ENCODE assay signal across 24 cellular contexts in genomic region chr5:135264451-135265445, GRCh38.
DNase-seq lines count a peak whose midpoint lies in the region; ATAC-seq, FAIRE-seq and TF ChIP-seq lines count a peak whose summit lies in the region.
"Had no signal": no experiment of that assay in that cellular context is flagged by ENCODE, and none has a peak within 500 bp of the region (broad histone marks: within the 10 kb centered on the region; RNA-seq: fewer than 3 reads in every experiment).

No MANE protein-coding gene starts in this region.

- CTCF ChIA-PET in T-cell (lab: Charles Lee), result no interaction called here

- DNase-seq in D721Med (ENCODE audit: insufficient read length, low spot score) (no peak), NCI-H524 treated with DMSO at 0.1 percent for 48 hours (lab: John Stamatoyannopoulos, UW) (peak; percentile 51), fibroblast of lung (ENCODE audit: low read depth in 2 of 2) (peak; percentile 25 to 84), amygdala (lab: John Stamatoyannopoulos, UW) (no peak), T-cell (no peak), pons (ENCODE audit: low spot score) (no peak), T-helper 17 cell (no peak)
- DNase-seq: activated CD4-positive, alpha-beta T cell treated with anti-CD3 and anti-CD28 coated beads, Interleukin-2, amount 10 ng/mL, durations not matched to agents 24 days and 14 days; activated naive CD8-positive, alpha-beta T cell treated with anti-CD3 and anti-CD28 coated beads, Interleukin-2, amount 10 ng/mL, durations not matched to agents 7 days and 5 days; brain microvascular endothelial cell; colonic mucosa; DMS153; head of caudate nucleus; Kasumi-1; left ventricle myocardium inferior; NCI-H1092 treated with DMSO at 0.1 percent for 48 hours; NCI-H2081; NCI-H446 treated with DMSO at 0.1 percent for 48 hours; stimulated activated CD4-positive, alpha-beta T cell treated with anti-CD3 and anti-CD28 coated beads, Interleukin-12 subunit alpha, Interleukin-12 subunit beta, amount 100 ng/mL, for 4 hours; stimulated activated CD8-positive, alpha-beta memory T cell treated with anti-CD3 and anti-CD28 coated beads, Interleukin-4, amount 100 ng/mL, for 48 hours had no signal

- H3K4me1 Mint-ChIP-seq in T-cell (no peaks in the 10 kb centered on the region), T-helper 17 cell (peaks cover 2% of the 10 kb centered on the region)
- H3K4me1 Mint-ChIP-seq: activated CD4-positive, alpha-beta T cell treated with anti-CD3 and anti-CD28 coated beads, Interleukin-2, amount 10 ng/mL, durations not matched to agents 24 days and 14 days; activated naive CD8-positive, alpha-beta T cell treated with anti-CD3 and anti-CD28 coated beads, Interleukin-2, amount 10 ng/mL, durations not matched to agents 7 days and 5 days had no signal

- peak; percentile 53 for FAIRE-seq in D721Med (lab: Jason Lieb, UNC)
- FAIRE-seq: GM12891, urothelium cell line had no signal

- TF ChIP-seq CTCF in D721Med (IDR thresholded peaks at IDR 0.05; ENCODE audit: insufficient read depth, missing control alignments) (peak; percentile 49), fibroblast of lung (conservative IDR thresholded peaks at IDR 0.05 in 1 of 2, IDR thresholded peaks at IDR 0.05 in 1 of 2; ENCODE audit: low read depth in 1 of 2, low read length in 2 of 2) (peak in 1 of 2 donors; percentile 9)

- H3K79me2 ChIP-seq in fibroblast of lung (ENCODE audit: control insufficient read depth, insufficient read depth, low read length), result no peaks in the 10 kb centered on the region

- peak overlapping the region; percentile 62 for H3K4me2 ChIP-seq in fibroblast of lung (ENCODE audit: extremely low read depth, insufficient read depth, low read length)

- H4K20me1 ChIP-seq in fibroblast of lung (ENCODE audit: control insufficient read depth, extremely low read depth, insufficient read depth, low read length), result no peaks in the 10 kb centered on the region

- no peaks in the 10 kb centered on the region for H3K27me3 ChIP-seq in fibroblast of lung (ENCODE audit: control insufficient read depth, insufficient read depth, low read length)
- H3K27me3 ChIP-seq in skeletal muscle tissue (ENCODE audit: control insufficient read depth in 3 of 3, insufficient read depth in 3 of 3, low read length in 3 of 3), result no peaks in the 10 kb centered on the region
- H3K27me3 ChIP-seq: brain microvascular endothelial cell, colonic mucosa, neutrophil had no signal

- H3K4me1 ChIP-seq in fibroblast of lung (ENCODE audit: control insufficient read depth, extremely low read depth, insufficient read depth, low read length), result peaks cover 24% of the 10 kb centered on the region
- H3K4me1 ChIP-seq in skeletal muscle tissue (ENCODE audit: control insufficient read depth in 3 of 3, insufficient read depth in 3 of 3, low read length in 3 of 3), result peaks cover 5 to 29% (median 9%) of the 10 kb centered on the region in 3 donors
- H3K4me1 ChIP-seq: colonic mucosa, left ventricle myocardium inferior had no signal

- H3K9me3 Mint-ChIP-seq in T-cell, result peaks cover under 1 to 6% (median 3%) of the 10 kb centered on the region in 3 donors

- H3K9ac ChIP-seq in fibroblast of lung (ENCODE audit: insufficient read depth, low read length) (no peak overlapping the region), skeletal muscle tissue (ENCODE audit: low read depth in 1 of 3, low read length in 3 of 3) (peak overlapping the region in 2 of 3 donors; percentile 46 to 57)

- H3K4me3 Mint-ChIP-seq in T-cell (no peak overlapping the region), T-helper 17 cell (no peak overlapping the region)
- H3K4me3 Mint-ChIP-seq: activated CD4-positive, alpha-beta T cell treated with anti-CD3 and anti-CD28 coated beads, Interleukin-2, amount 10 ng/mL, durations not matched to agents 24 days and 14 days; activated naive CD8-positive, alpha-beta T cell treated with anti-CD3 and anti-CD28 coated beads, Interleukin-2, amount 10 ng/mL, durations not matched to agents 7 days and 5 days had no signal

- POLR2A ChIA-PET in T-cell (lab: Charles Lee), result no interaction called here

- H2AFZ ChIP-seq in fibroblast of lung (ENCODE audit: low read length), result no peak overlapping the region

- H3K36me3 ChIP-seq in fibroblast of lung (ENCODE audit: control insufficient read depth, insufficient read depth, low read length) (no peaks in the 10 kb centered on the region), skeletal muscle tissue (ENCODE audit: control insufficient read depth in 3 of 3, insufficient read depth in 3 of 3, low read length in 3 of 3) (no peaks in the 10 kb centered on the region)
- H3K36me3 ChIP-seq: brain microvascular endothelial cell, colonic mucosa, left ventricle myocardium inferior, neutrophil had no signal

- no peak overlapping the region for H3K4me3 ChIP-seq in fibroblast of lung (replicated peaks in 1 of 4; ENCODE audit: control extremely low read depth in 1 of 4, insufficient read depth in 1 of 4, low read depth in 3 of 4, low read length in 4 of 4)
- H3K4me3 ChIP-seq in skeletal muscle tissue (ENCODE audit: low read length in 3 of 3), result no peak overlapping the region
- H3K4me3 ChIP-seq: colonic mucosa, left ventricle myocardium inferior had no signal

- H3K27ac ChIP-seq in fibroblast of lung (ENCODE audit: insufficient read depth, low read length) (peak overlapping the region; percentile 20), skeletal muscle tissue (ENCODE audit: low read depth, low read length) (peak overlapping the region; percentile 83)
- H3K27ac ChIP-seq: brain microvascular endothelial cell, colonic mucosa, left ventricle myocardium inferior, neutrophil had no signal

- ATAC-seq in T-cell (replicated peaks in 1 of 4) (no peak), T-helper 17 cell (no peak)

- H3K9me3 ChIP-seq in fibroblast of lung (ENCODE audit: control insufficient read depth, insufficient read depth, low read depth, low read length), result no peaks in the 10 kb centered on the region
- no peaks in the 10 kb centered on the region for H3K9me3 ChIP-seq in skeletal muscle tissue (ENCODE audit: control insufficient read depth in 3 of 3, low read length in 3 of 3)
- H3K9me3 ChIP-seq in T-helper 17 cell (ENCODE audit: control insufficient read depth, low read length, poor library complexity, severe bottlenecking), result no peaks in the 10 kb centered on the region
- H3K9me3 ChIP-seq: colonic mucosa, neutrophil had no signal

- H3K27me3 Mint-ChIP-seq in T-cell (peaks cover 4 to 20% of the 10 kb centered on the region in 2 donors), T-helper 17 cell (peaks cover 43% of the 10 kb centered on the region)

- no peak overlapping the region for H3K27ac Mint-ChIP-seq in T-cell
- H3K27ac Mint-ChIP-seq in T-helper 17 cell, result no peak overlapping the region
- H3K27ac Mint-ChIP-seq: activated CD4-positive, alpha-beta T cell treated with anti-CD3 and anti-CD28 coated beads, Interleukin-2, amount 10 ng/mL, durations not matched to agents 24 days and 14 days; activated naive CD8-positive, alpha-beta T cell treated with anti-CD3 and anti-CD28 coated beads, Interleukin-2, amount 10 ng/mL, durations not matched to agents 7 days and 5 days had no signal

- H3K36me3 Mint-ChIP-seq in T-cell, result no peaks in the 10 kb centered on the region
- no peaks in the 10 kb centered on the region for H3K36me3 Mint-ChIP-seq in T-helper 17 cell (ENCODE audit: low read depth)

Comparison
In these comparisons a context has a peak if more than half of its experiments do, and no peak if none do; other contexts are left out.
1. DNase-seq: peak in NCI-H524 treated with DMSO at 0.1 percent for 48 hours (single experiment) and fibroblast of lung (2 of 2); none in D721Med (single experiment), amygdala (0 of 56), T-cell (0 of 34), pons (single experiment) and T-helper 17 cell (0 of 3).